Comparison of ENCODE assay signal across 1 cellular context in the genomic region with DNA sequence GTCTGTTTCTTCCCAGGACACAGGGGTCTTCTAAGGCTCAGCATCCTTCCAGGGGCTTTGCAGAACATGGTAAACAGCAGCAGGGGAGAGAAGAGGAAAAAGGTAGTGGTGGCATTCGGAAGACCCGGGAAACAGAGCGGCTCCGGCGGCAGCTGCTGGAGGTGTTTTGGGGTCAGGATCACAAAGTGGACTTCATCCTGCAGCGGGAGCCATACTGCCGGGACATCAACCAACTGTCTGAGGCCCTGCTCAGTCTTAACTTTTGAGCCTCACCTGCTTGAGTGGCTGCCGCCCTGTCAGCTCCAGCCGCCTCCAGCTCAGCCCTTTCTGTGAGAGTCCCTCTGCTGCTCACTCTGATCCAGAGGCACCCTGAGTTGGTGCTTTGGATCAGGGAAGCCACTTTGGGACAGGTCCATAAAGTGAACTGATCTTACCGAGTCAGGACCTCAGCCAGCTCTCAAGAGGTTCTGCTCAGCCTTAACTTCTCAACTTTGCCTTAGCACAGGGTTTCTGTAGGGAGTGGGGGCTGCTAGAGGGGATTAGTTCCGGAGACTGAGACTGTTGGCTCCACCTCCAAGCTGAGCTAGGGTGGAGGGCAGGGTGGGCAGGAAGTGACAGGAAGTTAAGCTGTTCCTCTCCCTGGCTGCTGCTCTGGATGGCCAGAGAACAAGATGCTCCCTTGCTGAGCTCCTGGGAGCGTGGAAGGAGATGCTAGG.
TF ChIP-seq lines count a peak whose summit lies in the region.

No MANE protein-coding gene starts in this region.

TF ChIP-seq in WTC11, 78 proteins besides CTCF, POLR2A, EP300 and RAD21 (continued from another document):
- TF ChIP-seq, protein P1, sequence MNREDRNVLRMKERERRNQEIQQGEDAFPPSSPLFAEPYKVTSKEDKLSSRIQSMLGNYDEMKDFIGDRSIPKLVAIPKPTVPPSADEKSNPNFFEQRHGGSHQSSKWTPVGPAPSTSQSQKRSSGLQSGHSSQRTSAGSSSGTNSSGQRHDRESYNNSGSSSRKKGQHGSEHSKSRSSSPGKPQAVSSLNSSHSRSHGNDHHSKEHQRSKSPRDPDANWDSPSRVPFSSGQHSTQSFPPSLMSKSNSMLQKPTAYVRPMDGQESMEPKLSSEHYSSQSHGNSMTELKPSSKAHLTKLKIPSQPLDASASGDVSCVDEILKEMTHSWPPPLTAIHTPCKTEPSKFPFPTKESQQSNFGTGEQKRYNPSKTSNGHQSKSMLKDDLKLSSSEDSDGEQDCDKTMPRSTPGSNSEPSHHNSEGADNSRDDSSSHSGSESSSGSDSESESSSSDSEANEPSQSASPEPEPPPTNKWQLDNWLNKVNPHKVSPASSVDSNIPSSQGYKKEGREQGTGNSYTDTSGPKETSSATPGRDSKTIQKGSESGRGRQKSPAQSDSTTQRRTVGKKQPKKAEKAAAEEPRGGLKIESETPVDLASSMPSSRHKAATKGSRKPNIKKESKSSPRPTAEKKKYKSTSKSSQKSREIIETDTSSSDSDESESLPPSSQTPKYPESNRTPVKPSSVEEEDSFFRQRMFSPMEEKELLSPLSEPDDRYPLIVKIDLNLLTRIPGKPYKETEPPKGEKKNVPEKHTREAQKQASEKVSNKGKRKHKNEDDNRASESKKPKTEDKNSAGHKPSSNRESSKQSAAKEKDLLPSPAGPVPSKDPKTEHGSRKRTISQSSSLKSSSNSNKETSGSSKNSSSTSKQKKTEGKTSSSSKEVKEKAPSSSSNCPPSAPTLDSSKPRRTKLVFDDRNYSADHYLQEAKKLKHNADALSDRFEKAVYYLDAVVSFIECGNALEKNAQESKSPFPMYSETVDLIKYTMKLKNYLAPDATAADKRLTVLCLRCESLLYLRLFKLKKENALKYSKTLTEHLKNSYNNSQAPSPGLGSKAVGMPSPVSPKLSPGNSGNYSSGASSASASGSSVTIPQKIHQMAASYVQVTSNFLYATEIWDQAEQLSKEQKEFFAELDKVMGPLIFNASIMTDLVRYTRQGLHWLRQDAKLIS (CRISPR knock-in tag; IDR thresholded peaks at IDR 0.05; ENCODE audit: borderline replicate concordance): no peak
- TF ChIP-seq ESRRA (CRISPR knock-in tag; IDR thresholded peaks at IDR 0.05; ENCODE audit: borderline replicate concordance) (no peak), ZNF423 (CRISPR knock-in tag; IDR thresholded peaks at IDR 0.05) (no peak), IRF2 (CRISPR knock-in tag; IDR thresholded peaks at IDR 0.05; ENCODE audit: borderline replicate concordance, low read depth) (no peak), NFE2L1 (CRISPR knock-in tag; IDR thresholded peaks at IDR 0.05) (no peak), RORB (CRISPR knock-in tag; IDR thresholded peaks at IDR 0.05) (no peak), CREB1 (CRISPR knock-in tag; IDR thresholded peaks at IDR 0.05) (no peak), FOXP1 (CRISPR knock-in tag; IDR thresholded peaks at IDR 0.05; ENCODE audit: borderline replicate concordance) (no peak), ZNF263 (CRISPR knock-in tag; IDR thresholded peaks at IDR 0.05; ENCODE audit: low read depth) (no peak)
- TF ChIP-seq, protein P2, sequence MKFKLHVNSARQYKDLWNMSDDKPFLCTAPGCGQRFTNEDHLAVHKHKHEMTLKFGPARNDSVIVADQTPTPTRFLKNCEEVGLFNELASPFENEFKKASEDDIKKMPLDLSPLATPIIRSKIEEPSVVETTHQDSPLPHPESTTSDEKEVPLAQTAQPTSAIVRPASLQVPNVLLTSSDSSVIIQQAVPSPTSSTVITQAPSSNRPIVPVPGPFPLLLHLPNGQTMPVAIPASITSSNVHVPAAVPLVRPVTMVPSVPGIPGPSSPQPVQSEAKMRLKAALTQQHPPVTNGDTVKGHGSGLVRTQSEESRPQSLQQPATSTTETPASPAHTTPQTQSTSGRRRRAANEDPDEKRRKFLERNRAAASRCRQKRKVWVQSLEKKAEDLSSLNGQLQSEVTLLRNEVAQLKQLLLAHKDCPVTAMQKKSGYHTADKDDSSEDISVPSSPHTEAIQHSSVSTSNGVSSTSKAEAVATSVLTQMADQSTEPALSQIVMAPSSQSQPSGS (CRISPR knock-in tag; IDR thresholded peaks at IDR 0.05; ENCODE audit: borderline replicate concordance, low read depth): no peak
